Comparison of ENCODE assay signal across 17 cellular contexts in genomic region chr2:2600466-2600865, GRCh38.
"Had no signal": no experiment of that assay in that cellular context is flagged by ENCODE, and none has a peak within 500 bp of the region (broad histone marks: within the 10 kb centered on the region; RNA-seq: fewer than 3 reads in every experiment).

No MANE protein-coding gene starts in this region.

- H3K4me1 ChIP-seq: colonic mucosa, right atrium auricular region, testis, tibial nerve had no signal

- H3K36me3 ChIP-seq: colonic mucosa, neutrophil, right atrium auricular region, tibial nerve had no signal

- ATAC-seq: left cardiac atrium; left ventricle myocardium superior; naive thymus-derived CD4-positive, alpha-beta T cell; stimulated activated naive CD8-positive, alpha-beta T cell treated with anti-CD3 and anti-CD28 coated beads, Interleukin-15, amount 100 ng/mL, for 72 hours had no signal

- H3K4me3 Mint-ChIP-seq: naive thymus-derived CD4-positive, alpha-beta T cell; stimulated activated naive CD8-positive, alpha-beta T cell treated with anti-CD3 and anti-CD28 coated beads, Interleukin-15, amount 100 ng/mL, for 72 hours had no signal

- DNase-seq: cerebellar nuclear complex; colonic mucosa; effector CD4-positive, alpha-beta T cell; foreskin melanocyte; head of caudate nucleus; kidney; left cardiac atrium; left ventricle myocardium superior; naive thymus-derived CD4-positive, alpha-beta T cell; small intestine; stimulated activated CD4-positive, alpha-beta T cell treated with anti-CD3 and anti-CD28 coated beads, Interleukin-12 subunit alpha, Interleukin-12 subunit beta, amount 100 ng/mL, for 4 hours; stimulated activated naive CD8-positive, alpha-beta T cell treated with anti-CD3 and anti-CD28 coated beads, Interleukin-15, amount 100 ng/mL, for 72 hours; testis had no signal

- H3K27ac ChIP-seq: colonic mucosa, hepatocyte, neutrophil, right atrium auricular region, testis, tibial nerve had no signal

- H3K27ac Mint-ChIP-seq: naive thymus-derived CD4-positive, alpha-beta T cell; stimulated activated naive CD8-positive, alpha-beta T cell treated with anti-CD3 and anti-CD28 coated beads, Interleukin-15, amount 100 ng/mL, for 72 hours had no signal

- H3K9me3 Mint-ChIP-seq: stimulated activated naive CD8-positive, alpha-beta T cell treated with anti-CD3 and anti-CD28 coated beads, Interleukin-15, amount 100 ng/mL, for 72 hours had no signal

- H3K79me2 ChIP-seq: hepatocyte had no signal

- H3K9me3 ChIP-seq: colonic mucosa, neutrophil, right atrium auricular region, testis had no signal

- H2AFZ ChIP-seq: hepatocyte had no signal

- H3K4me1 Mint-ChIP-seq: naive thymus-derived CD4-positive, alpha-beta T cell; stimulated activated naive CD8-positive, alpha-beta T cell treated with anti-CD3 and anti-CD28 coated beads, Interleukin-15, amount 100 ng/mL, for 72 hours had no signal

- H3K27me3 Mint-ChIP-seq: stimulated activated naive CD8-positive, alpha-beta T cell treated with anti-CD3 and anti-CD28 coated beads, Interleukin-15, amount 100 ng/mL, for 72 hours had no signal

- H3K4me3 ChIP-seq: colonic mucosa, hepatocyte, right atrium auricular region, testis, tibial nerve had no signal

- H3K27me3 ChIP-seq: colonic mucosa, hepatocyte, neutrophil, right atrium auricular region, testis had no signal

- H3K4me2 ChIP-seq: hepatocyte had no signal
